Comparison of ENCODE assay signal across 18 cellular contexts in the genomic region with DNA sequence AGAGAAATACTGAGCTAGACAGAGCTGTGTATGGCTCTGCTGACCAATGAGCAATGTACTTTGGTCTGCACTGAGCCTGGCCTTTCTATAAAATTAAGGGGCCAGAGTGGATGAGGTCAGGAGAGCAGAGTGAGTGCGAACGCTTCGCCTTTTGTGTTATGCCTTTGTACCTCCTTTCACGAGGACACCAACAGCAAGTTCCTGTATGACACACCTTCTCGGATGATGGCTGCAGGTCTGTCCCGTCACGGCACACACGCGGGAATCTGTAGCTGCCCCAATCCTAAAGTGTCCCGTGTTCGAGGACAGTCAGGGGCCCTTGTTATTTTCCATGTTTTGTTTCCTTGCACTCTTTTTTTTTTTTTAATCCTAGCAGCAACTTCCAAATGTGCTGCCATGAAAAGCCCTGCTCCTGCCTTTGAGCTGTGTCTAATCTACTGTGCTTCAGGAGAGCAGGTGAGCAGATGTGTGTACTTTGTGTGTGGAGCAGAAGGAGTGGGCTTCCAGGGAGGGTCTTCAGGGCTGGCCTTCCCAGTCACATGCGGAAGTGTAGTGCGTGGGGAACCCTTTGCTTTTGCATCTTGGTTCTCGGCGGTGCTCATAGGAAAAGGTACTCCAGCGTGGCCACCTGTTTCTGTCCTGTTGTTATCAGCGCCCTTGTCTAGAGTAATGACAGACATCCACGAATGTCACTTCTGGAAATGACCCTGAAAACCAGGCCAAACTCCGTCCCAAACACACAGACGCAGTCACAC.
"Had no signal": no experiment of that assay in that cellular context is flagged by ENCODE, and none has a peak within 500 bp of the region (broad histone marks: within the 10 kb centered on the region; RNA-seq: fewer than 3 reads in every experiment).

No MANE protein-coding gene starts in this region.

- H3K9me3 Mint-ChIP-seq: activated naive CD4-positive, alpha-beta T cell treated with anti-CD3 and anti-CD28 coated beads, Interleukin-2, amount 50 U/mL, for 72 hours; activated T-cell treated with anti-CD3 and anti-CD28 coated beads, Interleukin-2, amount 50 U/mL, for 24 hours; effector memory CD8-positive, alpha-beta T cell; stimulated activated naive CD8-positive, alpha-beta T cell treated with anti-CD3 and anti-CD28 coated beads, Interleukin-15, Interleukin-2, amounts not matched to agents 100 ng/mL and 50 ng/mL, for 24 hours; T-cell had no signal

- H3K4me3 Mint-ChIP-seq: activated T-cell treated with anti-CD3 and anti-CD28 coated beads, Interleukin-2, amount 50 U/mL, for 24 hours; effector memory CD8-positive, alpha-beta T cell; stimulated activated naive CD8-positive, alpha-beta T cell treated with anti-CD3 and anti-CD28 coated beads, Interleukin-15, Interleukin-2, amounts not matched to agents 100 ng/mL and 50 ng/mL, for 24 hours; T-cell had no signal

- H3K4me1 Mint-ChIP-seq: T-cell had no signal

- H3K27ac Mint-ChIP-seq: activated naive CD4-positive, alpha-beta T cell treated with anti-CD3 and anti-CD28 coated beads, Interleukin-2, amount 50 U/mL, for 72 hours; activated T-cell treated with anti-CD3 and anti-CD28 coated beads, Interleukin-2, amount 50 U/mL, for 24 hours; stimulated activated naive CD8-positive, alpha-beta T cell treated with anti-CD3 and anti-CD28 coated beads, Interleukin-15, Interleukin-2, amounts not matched to agents 100 ng/mL and 50 ng/mL, for 24 hours; T-cell had no signal

- H3K36me3 ChIP-seq: gastrocnemius medialis, right atrium auricular region had no signal

- H3K4me2 ChIP-seq: smooth muscle cell had no signal

- H3K27me3 Mint-ChIP-seq: stimulated activated naive CD8-positive, alpha-beta T cell treated with anti-CD3 and anti-CD28 coated beads, Interleukin-15, Interleukin-2, amounts not matched to agents 100 ng/mL and 50 ng/mL, for 24 hours had no signal

- DNase-seq: activated CD4-positive, alpha-beta T cell treated with anti-CD3 and anti-CD28 coated beads, Interleukin-2, amount 50 U/mL, for 48 hours; activated gamma-delta T cell; activated T-cell treated with anti-CD3 and anti-CD28 coated beads, Interleukin-2, amount 50 U/mL, for 24 hours; amygdala; dermis blood vessel endothelial cell; effector memory CD8-positive, alpha-beta T cell; midbrain; T-cell; T-helper 9 cell; testis had no signal

- H3K36me3 Mint-ChIP-seq: activated naive CD4-positive, alpha-beta T cell treated with anti-CD3 and anti-CD28 coated beads, Interleukin-2, amount 50 U/mL, for 72 hours; T-cell had no signal

- ATAC-seq: activated naive CD4-positive, alpha-beta T cell treated with anti-CD3 and anti-CD28 coated beads, Interleukin-2, amount 50 U/mL, for 72 hours; effector memory CD8-positive, alpha-beta T cell; gastrocnemius medialis; T-cell had no signal

- H3K4me3 ChIP-seq: gastrocnemius medialis, lung, right atrium auricular region, SK-N-MC, smooth muscle cell, testis had no signal

- H3K27me3 ChIP-seq: right atrium auricular region, testis had no signal

- H3K9me3 ChIP-seq: gastrocnemius medialis, right atrium auricular region, testis had no signal

- H3K27ac ChIP-seq: epithelial cell of prostate, gastrocnemius medialis, SK-N-MC, testis had no signal

- H3K4me1 ChIP-seq: testis had no signal
